Comparison of ENCODE assay signal across 9 cellular contexts in genomic region chr20:31833130-31833930, GRCh38. TPM values are rescaled to one million over a fixed set of nuclear protein-coding genes. Genes with fewer than 3 reads are reported as not detected.
DNase-seq lines count a peak whose midpoint lies in the region; ATAC-seq and TF ChIP-seq lines count a peak whose summit lies in the region.
"Had no signal": no experiment of that assay in that cellular context is flagged by ENCODE, and none has a peak within 500 bp of the region (broad histone marks: within the 10 kb centered on the region; RNA-seq: fewer than 3 reads in every experiment).

No MANE protein-coding gene starts in this region.

- no peak overlapping the region for H3K4me3 ChIP-seq in epithelial cell of proximal tubule (ENCODE audit: low read depth, low read length)
- H3K4me3 ChIP-seq in neutrophil (ENCODE audit: low read depth in 1 of 2, low read length in 1 of 2): no peak overlapping the region
- H3K4me3 ChIP-seq in uterus: no peak overlapping the region

- H3K36me3 ChIP-seq in neutrophil (no peaks in the 10 kb centered on the region), uterus (no peaks in the 10 kb centered on the region)

- H3K9me3 ChIP-seq in neutrophil: no peaks in the 10 kb centered on the region
- H3K9me3 ChIP-seq in uterus: no peaks in the 10 kb centered on the region

- DNase-seq in NCI-H2171 treated with DMSO at 0.1 percent for 48 hours (lab: John Stamatoyannopoulos, UW) (peak; percentile 38), NCI-H2171 (lab: John Stamatoyannopoulos, UW) (no peak), NCI-H1694 treated with DMSO at 0.1 percent for 48 hours (lab: John Stamatoyannopoulos, UW) (peak; percentile 16), epithelial cell of proximal tubule (ENCODE audit: low read depth) (no peak), uterus (peak; percentile 50 to 53)
- peak in 2 of 3 experiments; percentile 54 to 80 for DNase-seq in activated CD8-positive, alpha-beta memory T cell treated with anti-CD3 and anti-CD28 coated beads for 48 hours (ENCODE audit: low read depth in 2 of 3, low spot score in 2 of 3)

- H3K27me3 ChIP-seq in neutrophil: peaks cover 7% of the 10 kb centered on the region
- no peaks in the 10 kb centered on the region for H3K27me3 ChIP-seq in uterus

- no peak for ATAC-seq in HG03095 (IDR thresholded peaks at IDR 0.05; ENCODE audit: unreplicated experiment)

- no peak overlapping the region for H3K27ac ChIP-seq in neutrophil
- H3K27ac ChIP-seq in uterus: no peak overlapping the region
- H3K27ac ChIP-seq: epithelial cell of prostate had no signal

- intact Hi-C loops in uterus (cut with DNase I; ENCODE audit: low total_unique reads): no loop called here

- H3K4me1 ChIP-seq in neutrophil (ENCODE audit: control insufficient read depth in 1 of 2, insufficient read depth in 1 of 2, low read depth in 1 of 2, low read length in 1 of 2) (peaks cover 11 to 14% of the 10 kb centered on the region in 2 experiments), uterus (no peaks in the 10 kb centered on the region)

- peak; percentile 83 for TF ChIP-seq CTCF in epithelial cell of proximal tubule (conservative IDR thresholded peaks at IDR 0.05; ENCODE audit: low read depth, low read length)
- TF ChIP-seq CTCF in neutrophil (IDR thresholded peaks at IDR 0.05): peak; percentile 70
- peak; percentile 25 to 56 (median 52) for TF ChIP-seq CTCF in uterus (IDR thresholded peaks at IDR 0.05)

- no peak for TF ChIP-seq POLR2A in uterus (IDR thresholded peaks at IDR 0.05)

RNA-seq across cellular contexts. Expression of gene FOXS1, which starts 12.1 kb away (rescaled TPM):
- total RNA-seq in epithelial cell of proximal tubule: not detected in 2 replicates
- total RNA-seq in uterus: 1 to 10 TPM in 2 of 4 donors, not detected in 2; 5.4 to 6.2 TPM

RNA-seq across cellular contexts. Expression of gene MYLK2, which starts 14.2 kb away (rescaled TPM):
- total RNA-seq in epithelial cell of proximal tubule: under 0.01 TPM in 1 of 2 replicates, not detected in the other
- under 1 TPM in 2 of 4 donors, not detected in 2; 0.21 to 0.69 TPM for total RNA-seq in uterus

RNA-seq across cellular contexts. Expression of gene DUSP15, which starts 37.0 kb away (rescaled TPM):
- total RNA-seq in epithelial cell of proximal tubule (not detected in 2 replicates), uterus (10 to 100 TPM in 1 of 4 donors, 1 to 10 TPM in 2, not detected in 1; 1.6 to 45.6 (median 8.8) TPM)

RNA-seq across cellular contexts. Expression of gene TTLL9, which starts 37.1 kb away (rescaled TPM):
- total RNA-seq in epithelial cell of proximal tubule: not detected in 2 replicates
- total RNA-seq in uterus: 1 to 10 TPM in 1 of 4 donors, under 1 TPM in 2, not detected in 1; under 0.01 to 2.9 (median 0.91) TPM

Comparison
In these comparisons a context has a peak if more than half of its experiments do, and no peak if none do; other contexts are left out.
1. DNase-seq: peak in NCI-H2171 treated with DMSO at 0.1 percent for 48 hours (single experiment), NCI-H1694 treated with DMSO at 0.1 percent for 48 hours (single experiment), activated CD8-positive, alpha-beta memory T cell treated with anti-CD3 and anti-CD28 coated beads for 48 hours (2 of 3) and uterus (2 of 2); none in NCI-H2171 (single experiment) and epithelial cell of proximal tubule (single experiment).
2. Peak in every context shown above with its lines, with median percentiles within 50 percentile points of each other: CTCF ChIP-seq.